In genomic region chr2:74502147-74502719, GRCh38 we compare ENCODE assay signal across 9 cellular contexts. TPM values are rescaled to one million over a fixed set of nuclear protein-coding genes. Genes with fewer than 3 reads are reported as not detected.
DNase-seq lines count a peak whose midpoint lies in the region; FAIRE-seq and TF ChIP-seq lines count a peak whose summit lies in the region.
"Had no signal": no experiment of that assay in that cellular context is flagged by ENCODE, and none has a peak within 500 bp of the region (broad histone marks: within the 10 kb centered on the region; RNA-seq: fewer than 3 reads in every experiment).

No MANE protein-coding gene starts in this region.

- TF ChIP-seq POLR2A in GM12891 (IDR thresholded peaks at IDR 0.05; ENCODE audit: low read depth, low read length): no peak

- no peak overlapping the region for H3K4ac ChIP-seq in mesendoderm (ENCODE audit: low read depth, low read length)

- H3K27me3 Mint-ChIP-seq in activated naive CD4-positive, alpha-beta T cell treated with anti-CD3 and anti-CD28 coated beads for 36 hours (ENCODE audit: low read depth): peaks cover 70% of the 10 kb centered on the region

- no peaks in the 10 kb centered on the region for H3K79me2 ChIP-seq in mesendoderm (ENCODE audit: control insufficient read depth, insufficient read depth, low read length)

- H3K36me3 ChIP-seq in bronchial epithelial cell (ENCODE audit: control insufficient read depth, insufficient read depth, low read length) (peaks cover 7% of the 10 kb centered on the region), mesendoderm (ENCODE audit: control insufficient read depth, insufficient read depth, low read length) (no peaks in the 10 kb centered on the region)

- peak overlapping the region; percentile 46 for H3K9ac ChIP-seq in mesendoderm (ENCODE audit: low read length)

- peaks cover 21% of the 10 kb centered on the region for H3K36me3 Mint-ChIP-seq in activated naive CD4-positive, alpha-beta T cell treated with anti-CD3 and anti-CD28 coated beads for 36 hours (ENCODE audit: low read depth)

- no peak overlapping the region for H2BK5ac ChIP-seq in mesendoderm (ENCODE audit: low read length)

- H3K27me3 ChIP-seq in bronchial epithelial cell (ENCODE audit: control insufficient read depth, insufficient read depth, low read length) (peaks cover 9% of the 10 kb centered on the region), mesendoderm (ENCODE audit: insufficient read depth, low read length, poor library complexity) (peaks cover 70% of the 10 kb centered on the region)

- peak overlapping the region; percentile 59 for H3K4me3 Mint-ChIP-seq in activated naive CD4-positive, alpha-beta T cell treated with anti-CD3 and anti-CD28 coated beads for 36 hours

- no peak overlapping the region for H3K18ac ChIP-seq in mesendoderm (ENCODE audit: low read length)

- DNase-seq in activated naive CD4-positive, alpha-beta T cell treated with anti-CD3 and anti-CD28 coated beads for 36 hours: no peak
- DNase-seq in activated naive CD4-positive, alpha-beta T cell treated with anti-CD3 and anti-CD28 coated beads, Interleukin-2, amount 50 U/mL, for 16 hours: no peak
- no peak for DNase-seq in bronchial epithelial cell (ENCODE audit: low read depth)
- DNase-seq in mesendoderm: no peak
- DNase-seq in urothelium cell line (ENCODE audit: low spot score): peak; percentile 37
- DNase-seq in stimulated activated naive CD4-positive, alpha-beta T cell (lab: John Stamatoyannopoulos, UW): no peak
- DNase-seq in kidney tubule cell (ENCODE audit: low spot score): no peak
- no peak for DNase-seq in GM12891 (ENCODE audit: insufficient read length, low spot score)

- WGBS in mesendoderm (ENCODE audit: extremely low coverage, insufficient coverage, low lambda C conversion rate): no CpG with 5 or more reads among the region's 32 CpGs

- H3K79me1 ChIP-seq in mesendoderm (ENCODE audit: low read length): no peaks in the 10 kb centered on the region

- H3K4me2 ChIP-seq in mesendoderm (ENCODE audit: low read length): peak overlapping the region; percentile 20

- H3K27ac ChIP-seq in mesendoderm (ENCODE audit: low read depth, low read length): no peak overlapping the region

- peaks cover 7% of the 10 kb centered on the region for H3K4me1 ChIP-seq in mesendoderm (ENCODE audit: control insufficient read depth, low read depth, low read length)

- CTCF ChIA-PET in activated naive CD4-positive, alpha-beta T cell treated with anti-CD3 and anti-CD28 coated beads for 36 hours (lab: Charles Lee): interaction anchor here (1.9 to 4.8 kb wide), 3 partner anchors 19 to 85 kb away, joined by 10 to 24 read pairs (median 14); partner anchors contain the start of genes CCDC142 and TTC31

- H4K5ac ChIP-seq in mesendoderm (ENCODE audit: low read length): no peak overlapping the region

- H2AK5ac ChIP-seq in mesendoderm (ENCODE audit: low read length): no peak overlapping the region

- FAIRE-seq in bronchial epithelial cell (lab: Jason Lieb, UNC) (no peak), urothelium cell line (lab: Jason Lieb, UNC) (no peak), GM12891 (lab: Jason Lieb, UNC) (no peak)
- FAIRE-seq: G401.6 had no signal

- TF ChIP-seq CTCF in bronchial epithelial cell (IDR thresholded peaks at IDR 0.05; ENCODE audit: insufficient read depth, low read length, severe bottlenecking): no peak

- H3K27ac Mint-ChIP-seq in activated naive CD4-positive, alpha-beta T cell treated with anti-CD3 and anti-CD28 coated beads for 36 hours: no peak overlapping the region

- peak overlapping the region; percentile 81 for H3K56ac ChIP-seq in mesendoderm (ENCODE audit: low read length)

- H2BK15ac ChIP-seq in mesendoderm (replicated peaks; ENCODE audit: low read depth): no peak overlapping the region

- no peaks in the 10 kb centered on the region for H3K9me3 Mint-ChIP-seq in activated naive CD4-positive, alpha-beta T cell treated with anti-CD3 and anti-CD28 coated beads for 36 hours

- no peak overlapping the region for H2BK120ac ChIP-seq in mesendoderm (ENCODE audit: low read depth, low read length)

- peak overlapping the region; percentile 48 for H3K23ac ChIP-seq in mesendoderm (ENCODE audit: low read length)

- H3K4me3 ChIP-seq in bronchial epithelial cell (ENCODE audit: low read depth, low read length) (peak overlapping the region; percentile 54), mesendoderm (ENCODE audit: low read length) (peak overlapping the region; percentile 18)

- no peak overlapping the region for H4K8ac ChIP-seq in mesendoderm (ENCODE audit: low read depth, low read length)

- H3K4me1 Mint-ChIP-seq in activated naive CD4-positive, alpha-beta T cell treated with anti-CD3 and anti-CD28 coated beads for 36 hours (ENCODE audit: low read depth): peaks cover 58% of the 10 kb centered on the region

- intact Hi-C loops in activated naive CD4-positive, alpha-beta T cell treated with anti-CD3 and anti-CD28 coated beads for 36 hours (cut with micrococcal nuclease): loop anchor here (10.0 kb wide), 1 partner anchor 453 kb away; the partner anchor contains the start of gene POLE4

TF ChIP-seq in GM12891, 5 proteins besides CTCF, POLR2A, EP300 and RAD21:
- TF ChIP-seq SPI1 (IDR thresholded peaks at IDR 0.05; ENCODE audit: low read depth, low read length): no peak
- TF ChIP-seq POLR2AphosphoS5 (IDR thresholded peaks at IDR 0.05; ENCODE audit: low read depth, low read length): no peak
- TF ChIP-seq TAF1 (IDR thresholded peaks at IDR 0.05; ENCODE audit: low read depth, low read length): no peak
- TF ChIP-seq PAX5 (IDR thresholded peaks at IDR 0.05; ENCODE audit: insufficient read depth, low read length, severe bottlenecking): no peak
- no peak for TF ChIP-seq POU2F2 (IDR thresholded peaks at IDR 0.05; ENCODE audit: low read depth, low read length)

RNA-seq across cellular contexts. Expression of gene LBX2, which starts 2.8 kb away (rescaled TPM):
- total RNA-seq in activated naive CD4-positive, alpha-beta T cell treated with anti-CD3 and anti-CD28 coated beads for 36 hours: under 1 TPM in 1 of 2 experiments, not detected in 1; 0.31 TPM
- 0.53 and 0.77 TPM in 2 replicates for total RNA-seq in bronchial epithelial cell
- not detected for polyA plus RNA-seq in mesendoderm (2013, experiment 1 of 2)
- not detected for polyA plus RNA-seq in mesendoderm (2013, experiment 2 of 2)
- polyA plus RNA-seq in GM12891 (2012; ENCODE audit: low read depth, missing spikeins): 1.4 TPM

RNA-seq across cellular contexts. Expression of gene PCGF1, which starts 5.3 kb away (rescaled TPM):
- total RNA-seq in activated naive CD4-positive, alpha-beta T cell treated with anti-CD3 and anti-CD28 coated beads for 36 hours: 10 to 100 TPM; 21.1 to 24.4 TPM
- 35.5 and 41.5 TPM in 2 replicates for total RNA-seq in bronchial epithelial cell
- 10.7 TPM for polyA plus RNA-seq in mesendoderm (2013, experiment 1 of 2)
- polyA plus RNA-seq in mesendoderm (2013, experiment 2 of 2): 9.5 TPM
- 17.0 TPM for polyA plus RNA-seq in GM12891 (2012; ENCODE audit: low read depth, missing spikeins)

RNA-seq across cellular contexts. Expression of gene TLX2, which starts 12.0 kb away (rescaled TPM):
- under 1 TPM; 0.10 TPM for total RNA-seq in activated naive CD4-positive, alpha-beta T cell treated with anti-CD3 and anti-CD28 coated beads for 36 hours
- total RNA-seq in bronchial epithelial cell: not detected in 2 replicates
- 0.01 TPM for polyA plus RNA-seq in mesendoderm (2013, experiment 1 of 2)
- 0.06 TPM for polyA plus RNA-seq in mesendoderm (2013, experiment 2 of 2)
- 0.12 TPM for polyA plus RNA-seq in GM12891 (2012; ENCODE audit: low read depth, missing spikeins)

RNA-seq across cellular contexts. Expression of gene TTC31, which starts 19.4 kb away (rescaled TPM):
- 10 to 100 TPM; 29.5 to 30.6 TPM for total RNA-seq in activated naive CD4-positive, alpha-beta T cell treated with anti-CD3 and anti-CD28 coated beads for 36 hours
- total RNA-seq in bronchial epithelial cell: 5.8 and 6.8 TPM in 2 replicates
- polyA plus RNA-seq in mesendoderm (2013, experiment 1 of 2): 14.8 TPM
- polyA plus RNA-seq in mesendoderm (2013, experiment 2 of 2): 14.5 TPM
- polyA plus RNA-seq in GM12891 (2012; ENCODE audit: low read depth, missing spikeins): 17.3 TPM

RNA-seq across cellular contexts. Expression of gene CCDC142, which starts 19.4 kb away (rescaled TPM):
- total RNA-seq in activated naive CD4-positive, alpha-beta T cell treated with anti-CD3 and anti-CD28 coated beads for 36 hours: 1 to 10 TPM; 3.7 to 5.8 TPM
- total RNA-seq in bronchial epithelial cell: 12.1 and 12.8 TPM in 2 replicates
- polyA plus RNA-seq in mesendoderm (2013, experiment 1 of 2): 2.9 TPM
- 3.1 TPM for polyA plus RNA-seq in mesendoderm (2013, experiment 2 of 2)
- polyA plus RNA-seq in GM12891 (2012; ENCODE audit: low read depth, missing spikeins): 3.6 TPM
